8 cellular contexts compared by ENCODE assay signal in the genomic region with DNA sequence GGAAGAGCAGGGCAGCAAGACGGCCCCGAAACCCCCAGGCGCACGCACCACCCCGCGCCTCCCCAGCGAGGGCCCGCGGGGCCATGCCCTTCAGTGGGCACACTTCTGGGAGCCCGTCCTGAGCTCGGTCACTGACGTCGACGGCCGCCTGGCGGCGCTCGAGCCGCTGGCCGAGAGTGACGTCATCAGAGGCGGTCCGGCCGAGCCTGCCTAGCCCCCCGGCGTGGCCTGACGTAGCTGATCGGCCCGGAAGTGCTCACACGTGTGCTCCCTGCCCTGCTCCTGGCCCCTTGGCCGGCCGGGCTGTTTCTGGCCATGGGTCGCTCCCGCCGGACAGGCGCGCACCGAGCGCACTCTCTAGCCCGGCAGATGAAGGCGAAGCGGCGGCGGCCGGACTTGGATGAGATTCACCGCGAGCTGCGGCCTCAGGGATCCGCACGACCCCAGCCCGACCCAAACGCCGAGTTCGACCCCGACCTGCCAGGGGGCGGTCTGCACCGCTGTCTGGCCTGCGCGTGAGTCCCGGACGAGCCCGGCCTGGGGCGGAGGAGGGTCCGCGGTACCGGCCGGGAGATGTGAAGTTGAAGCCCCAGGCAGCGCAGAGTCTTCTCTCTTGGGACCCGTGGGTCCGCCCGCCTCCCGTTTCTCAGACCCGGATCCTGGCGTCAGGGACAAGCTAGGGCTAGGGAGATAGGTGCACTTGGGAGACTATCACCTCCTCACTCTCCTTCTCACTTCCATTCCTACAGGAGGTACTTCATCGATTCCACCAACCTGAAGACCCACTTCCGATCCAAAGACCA. TPM values are rescaled to one million over a fixed set of nuclear protein-coding genes. Genes with fewer than 3 reads are reported as not detected.
DNase-seq lines count a peak whose midpoint lies in the region; ATAC-seq and TF ChIP-seq lines count a peak whose summit lies in the region.

A gene (plus strand): TSS at position 240 of the 803 bp plus-strand sequence. CDS start 76 bp downstream, at position 316.

- peaks cover 10% of the 10 kb centered on the region for H3K27me3 Mint-ChIP-seq in activated CD4-positive, alpha-beta T cell treated with anti-CD3 and anti-CD28 coated beads, Interleukin-2, amount 10 ng/mL, durations not matched to agents 7 days and 5 days

- CTCF ChIA-PET in BJ (lab: Yijun Ruan, JAX) = interaction anchor here (0.6 to 4.8 kb wide), 44 partner anchors 9 to 698 kb away, joined by 3 to 25 read pairs (median 4); a partner anchor contains a TSS
- CTCF ChIA-PET in activated CD4-positive, alpha-beta T cell treated with anti-CD3 and anti-CD28 coated beads, Interleukin-2, amount 10 ng/mL, durations not matched to agents 7 days and 5 days (lab: Charles Lee) = interaction anchor here (0.6 to 3.5 kb wide), 56 partner anchors 8 to 1147 kb away, joined by 3 to 20 read pairs (median 5); a partner anchor contains a TSS

- H3K27ac ChIP-seq in coronary artery = peak within 1 kb of the TSS; percentile 68 to 82

- peak within 1 kb of the TSS; percentile 82 for H3K4me3 Mint-ChIP-seq in activated CD4-positive, alpha-beta T cell treated with anti-CD3 and anti-CD28 coated beads, Interleukin-2, amount 10 ng/mL, durations not matched to agents 7 days and 5 days

- TF ChIP-seq CTCF in BJ (IDR thresholded peaks at IDR 0.05; ENCODE audit: insufficient read depth, low read depth, low read length) (peak; percentile 93), coronary artery (IDR thresholded peaks at IDR 0.05) (peak; percentile 88)

- peak within 1 kb of the TSS; percentile 88 for H3K27ac Mint-ChIP-seq in activated CD4-positive, alpha-beta T cell treated with anti-CD3 and anti-CD28 coated beads, Interleukin-2, amount 10 ng/mL, durations not matched to agents 7 days and 5 days

- ATAC-seq in GM19035 (IDR thresholded peaks at IDR 0.05; ENCODE audit: unreplicated experiment) (peak; percentile 94), HG03378 (IDR thresholded peaks at IDR 0.05; ENCODE audit: unreplicated experiment) (peak; percentile 74), left lobe of liver (peak; percentile 97)

- DNase-seq in BJ (ENCODE audit: low read depth) (peak; percentile 28), NCI-H524 (lab: John Stamatoyannopoulos, UW) (peak; percentile 46 to 85), coronary artery (ENCODE audit: low spot score) (peak; percentile 93), left lobe of liver (ENCODE audit: low spot score) (peak; percentile 92)
- DNase-seq in activated CD4-positive, alpha-beta T cell treated with anti-CD3 and anti-CD28 coated beads, Interleukin-2, amount 10 ng/mL, durations not matched to agents 7 days and 5 days = peak; percentile 84
- DNase-seq in stimulated activated CD4-positive, alpha-beta T cell treated with anti-CD3 and anti-CD28 coated beads, Interleukin-2, amount 100 ng/mL, for 24 hours = peak; percentile 89 to 94

- no peaks in the 10 kb centered on the region for H3K9me3 Mint-ChIP-seq in activated CD4-positive, alpha-beta T cell treated with anti-CD3 and anti-CD28 coated beads, Interleukin-2, amount 10 ng/mL, durations not matched to agents 7 days and 5 days

- POLR2A ChIA-PET in BJ (lab: Charles Lee) = no interaction called here
- POLR2A ChIA-PET in activated CD4-positive, alpha-beta T cell treated with anti-CD3 and anti-CD28 coated beads, Interleukin-2, amount 10 ng/mL, durations not matched to agents 7 days and 5 days (lab: Charles Lee) = interaction anchor here (0.9 to 1.6 kb wide), 2 partner anchors 22 to 65 kb away, joined by 3 to 5 read pairs; no protein-coding TSS in a partner anchor

- peaks cover 2% of the 10 kb centered on the region for H3K36me3 Mint-ChIP-seq in activated CD4-positive, alpha-beta T cell treated with anti-CD3 and anti-CD28 coated beads, Interleukin-2, amount 10 ng/mL, durations not matched to agents 7 days and 5 days (ENCODE audit: low read depth)

- H3K4me1 Mint-ChIP-seq in activated CD4-positive, alpha-beta T cell treated with anti-CD3 and anti-CD28 coated beads, Interleukin-2, amount 10 ng/mL, durations not matched to agents 7 days and 5 days = peaks cover 34% of the 10 kb centered on the region

- H3K4me3 ChIP-seq in BJ (ENCODE audit: low read depth, low read length) (peak within 1 kb of the TSS; percentile 58), coronary artery (peak within 1 kb of the TSS; percentile 93)

- no peaks in the 10 kb centered on the region; the same call in 1 of the 2 replicates for H3K27me3 ChIP-seq in BJ (ENCODE audit: control insufficient read depth, insufficient read depth, low read length)

- H3K36me3 ChIP-seq in BJ (ENCODE audit: control insufficient read depth, insufficient read depth, low read length) = no peaks in the 10 kb centered on the region; the same call in 1 of the 2 replicates

RNA-seq across cellular contexts. Expression of the gene that starts here (rescaled TPM):
- polyA plus RNA-seq in BJ (2011; rRNA removed) = 26.3 and 30.2 TPM in 2 replicates
- 6.9 and 12.2 TPM in 2 replicates for polyA minus RNA-seq in BJ (2011; rRNA and poly(A)+ RNA removed)
- total RNA-seq in activated CD4-positive, alpha-beta T cell treated with anti-CD3 and anti-CD28 coated beads, Interleukin-2, amount 10 ng/mL, durations not matched to agents 7 days and 5 days = 10 to 100 TPM; 27.3 to 28.6 TPM
- 23.7 TPM for total RNA-seq in left lobe of liver

Comparison
In these comparisons a context has a peak if more than half of its experiments do, and no peak if none do; other contexts are left out.
1. Peak in every context shown above with its lines: DNase-seq, ATAC-seq, H3K4me3 ChIP-seq and H3K27ac ChIP-seq.
2. DNase-seq: peak in every context shown above with its lines; median percentile 93 in coronary artery; 92 in left lobe of liver; 92 in stimulated activated CD4-positive, alpha-beta T cell treated with anti-CD3 and anti-CD28 coated beads, Interleukin-2, amount 100 ng/mL, for 24 hours; 84 in activated CD4-positive, alpha-beta T cell treated with anti-CD3 and anti-CD28 coated beads, Interleukin-2, amount 10 ng/mL, durations not matched to agents 7 days and 5 days; 66 in NCI-H524; 28 in BJ.